In genomic region chr5:10355071-10355889, GRCh38 we compare ENCODE assay signal across 8 cellular contexts. TPM values are rescaled to one million over a fixed set of nuclear protein-coding genes. Genes with fewer than 3 reads are reported as not detected.
DNase-seq lines count a peak whose midpoint lies in the region; ATAC-seq and TF ChIP-seq lines count a peak whose summit lies in the region.

No MANE protein-coding gene starts in this region.

- DNase-seq in NCI-H345 (lab: John Stamatoyannopoulos, UW): peak; percentile 12
- DNase-seq in NCI-H345 treated with DMSO at 0.1 percent for 48 hours (lab: John Stamatoyannopoulos, UW; ENCODE audit: unreplicated experiment): no peak
- peak; percentile 67 for DNase-seq in HT-29 (ENCODE audit: low spot score)
- no peak for DNase-seq in T-cell
- DNase-seq in fibroblast of lung (ENCODE audit: low read depth in 2 of 2): peak; percentile 47 to 85
- DNase-seq in sigmoid colon: no peak
- no peak for DNase-seq in HuH-7.5 (ENCODE audit: low spot score)
- DNase-seq in amniotic stem cell (lab: John Stamatoyannopoulos, UW): no peak

- peaks cover 3% of the 10 kb centered on the region for H3K36me3 Mint-ChIP-seq in T-cell

- H3K79me2 ChIP-seq in fibroblast of lung (ENCODE audit: control insufficient read depth, insufficient read depth, low read length): peaks cover 64% of the 10 kb centered on the region

- H3K9me3 ChIP-seq in fibroblast of lung (ENCODE audit: control insufficient read depth, insufficient read depth, low read depth, low read length) (no peaks in the 10 kb centered on the region), sigmoid colon (no peaks in the 10 kb centered on the region)

- H3K4me1 Mint-ChIP-seq in T-cell: peaks cover 56 to 60% (median 59%) of the 10 kb centered on the region in 3 donors

- peak overlapping the region; percentile 74 for H3K4me2 ChIP-seq in fibroblast of lung (ENCODE audit: extremely low read depth, insufficient read depth, low read length)

- peak overlapping the region; percentile 98 to 100 (median 99) for H3K4me3 Mint-ChIP-seq in T-cell

- H4K20me1 ChIP-seq in fibroblast of lung (ENCODE audit: control insufficient read depth, extremely low read depth, insufficient read depth, low read length): peaks cover 9% of the 10 kb centered on the region

- CTCF ChIA-PET in T-cell (lab: Charles Lee): interaction anchor here (1.0 to 1.1 kb wide), 3 partner anchors 11 to 71 kb away, joined by 3 read pairs; no protein-coding TSS in a partner anchor

- H3K36me3 ChIP-seq in fibroblast of lung (ENCODE audit: control insufficient read depth, insufficient read depth, low read length) (no peaks in the 10 kb centered on the region), sigmoid colon (no peaks in the 10 kb centered on the region)

- no peaks in the 10 kb centered on the region for H3K27me3 Mint-ChIP-seq in T-cell

- no peak overlapping the region for H2AFZ ChIP-seq in fibroblast of lung (ENCODE audit: low read length)

- POLR2A ChIA-PET in T-cell (lab: Charles Lee): interaction anchor here in 1 of 2 donors (0.6 to 1.0 kb wide), 2 partner anchors 12 to 70 kb away, joined by 3 to 5 read pairs; no protein-coding TSS in a partner anchor

- peaks cover 8% of the 10 kb centered on the region for H3K4me1 ChIP-seq in fibroblast of lung (ENCODE audit: control insufficient read depth, extremely low read depth, insufficient read depth, low read length)
- H3K4me1 ChIP-seq in sigmoid colon: peaks cover 0 to 56% (median 47%) of the 10 kb centered on the region in 4 donors

- H3K27ac Mint-ChIP-seq in T-cell: peak overlapping the region; percentile 97 to 98

- no peaks in the 10 kb centered on the region for H3K27me3 ChIP-seq in fibroblast of lung (ENCODE audit: control insufficient read depth, insufficient read depth, low read length)
- H3K27me3 ChIP-seq in sigmoid colon: no peaks in the 10 kb centered on the region

- 8 to 21% methylated on average over 16 of the region's 16 CpGs for WGBS in sigmoid colon, 2 donors

- no peak for TF ChIP-seq POLR2A in sigmoid colon (IDR thresholded peaks at IDR 0.05)

- TF ChIP-seq CTCF in fibroblast of lung (conservative IDR thresholded peaks at IDR 0.05 in 1 of 2, IDR thresholded peaks at IDR 0.05 in 1 of 2; ENCODE audit: low read depth in 1 of 2, low read length in 2 of 2): no peak
- no peak for TF ChIP-seq CTCF in sigmoid colon (IDR thresholded peaks at IDR 0.05)

- peak overlapping the region; percentile 9 for H3K9ac ChIP-seq in fibroblast of lung (ENCODE audit: insufficient read depth, low read length)

- intact Hi-C loops in sigmoid colon (cut with DNase I): no loop called here

- H3K9me3 Mint-ChIP-seq in T-cell: no peaks in the 10 kb centered on the region

- peak overlapping the region; percentile 98 for H3K27ac ChIP-seq in fibroblast of lung (ENCODE audit: insufficient read depth, low read length)
- peak overlapping the region; percentile 94 to 99 (median 96) for H3K27ac ChIP-seq in sigmoid colon

- TF ChIP-seq EP300 in sigmoid colon (IDR thresholded peaks at IDR 0.05): no peak

- no peak for ATAC-seq in T-cell (replicated peaks in 1 of 4)

- H3K4me3 ChIP-seq in fibroblast of lung (replicated peaks in 1 of 4; ENCODE audit: control extremely low read depth in 1 of 4, insufficient read depth in 1 of 4, low read depth in 3 of 4, low read length in 4 of 4) (peak overlapping the region; percentile 80 to 92 (median 87)), sigmoid colon (peak overlapping the region; percentile 82 to 98 (median 91))

RNA-seq across cellular contexts. Expression of gene MARCHF6, which starts 1.8 kb away (rescaled TPM):
- total RNA-seq in HT-29 (2014; rRNA removed; shearing (Covaris generic)): 83.0 and 107 TPM in 2 replicates
- total RNA-seq in T-cell (100 to 1,000 TPM; 146 to 185 (median 167) TPM), fibroblast of lung (48.0 and 67.9 TPM in 2 replicates), sigmoid colon (100 to 1,000 TPM in 1 of 4 donors, 10 to 100 TPM in 3; 77.0 to 108 (median 92.1) TPM)
- polyA plus RNA-seq in fibroblast of lung (97.6 and 142 TPM in 2 replicates), sigmoid colon (10 to 100 TPM in 2 of 3 donors, 1 to 10 TPM in 1; 6.0 to 42.2 (median 11.4) TPM)
- 50.3 and 83.7 TPM in 2 replicates for polyA plus RNA-seq in fibroblast of lung (2012)
- polyA minus RNA-seq in fibroblast of lung (ENCODE audit: low replicate concordance): 159 and 220 TPM in 2 replicates

RNA-seq across cellular contexts. Expression of gene CMBL, which starts 47.6 kb away (rescaled TPM):
- 8.7 and 12.9 TPM in 2 replicates for total RNA-seq in HT-29 (2014; rRNA removed; shearing (Covaris generic))
- total RNA-seq in T-cell (1 to 10 TPM in 2 of 5 donors, under 1 TPM in 3; 0.19 to 1.2 (median 0.80) TPM), fibroblast of lung (14.4 and 20.8 TPM in 2 replicates), sigmoid colon (10 to 100 TPM in 3 of 4 donors, 1 to 10 TPM in 1; 8.1 to 21.3 (median 11.4) TPM)
- polyA plus RNA-seq in fibroblast of lung (18.6 and 23.3 TPM in 2 replicates), sigmoid colon (100 to 1,000 TPM in 2 of 3 donors, 10 to 100 TPM in 1; 85.8 to 261 (median 169) TPM)
- 17.6 and 24.9 TPM in 2 replicates for polyA plus RNA-seq in fibroblast of lung (2012)
- 8.6 and 50.9 TPM in 2 replicates for polyA minus RNA-seq in fibroblast of lung (ENCODE audit: low replicate concordance)

Comparison
In these comparisons a context has a peak if more than half of its experiments do, and no peak if none do; other contexts are left out.
1. DNase-seq: peak in NCI-H345 (single experiment), HT-29 (single experiment) and fibroblast of lung (2 of 2); none in NCI-H345 treated with DMSO at 0.1 percent for 48 hours (single experiment), T-cell (0 of 34), sigmoid colon (single experiment), HuH-7.5 (single experiment) and amniotic stem cell (single experiment).